In genomic region chr2:240256704-240257637, GRCh38 we compare ENCODE assay signal across 19 cellular contexts.
A peak's percentile ranks its signal among the peaks of the same experiment; 100 is the strongest.
DNase-seq lines count a peak whose midpoint lies in the region; ATAC-seq and TF ChIP-seq lines count a peak whose summit lies in the region.
"Had no signal": no experiment of that assay in that cellular context is flagged by ENCODE, and none has a peak within 500 bp of the region (broad histone marks: within the 10 kb centered on the region; RNA-seq: fewer than 3 reads in every experiment).

No MANE protein-coding gene starts in this region.

- intact Hi-C loops in activated CD8-positive, alpha-beta T cell treated with anti-CD3 and anti-CD28 coated beads for 36 hours (cut with micrococcal nuclease), result no loop called here

- POLR2A ChIA-PET in activated CD8-positive, alpha-beta T cell treated with anti-CD3 and anti-CD28 coated beads, Interleukin-2, amount 10 ng/mL, durations not matched to agents 7 days and 5 days (lab: Charles Lee), result no interaction called here
- POLR2A ChIA-PET in activated CD8-positive, alpha-beta T cell treated with anti-CD3 and anti-CD28 coated beads for 36 hours (lab: Charles Lee), result no interaction called here
- POLR2A ChIA-PET in RWPE1 (lab: Yijun Ruan, JAX; ENCODE audit: low non-redundant PET), result no interaction called here

- H4K20me1 ChIP-seq in hepatocyte (ENCODE audit: insufficient read depth, poor library complexity, severe bottlenecking), result no peaks in the 10 kb centered on the region

- no peaks in the 10 kb centered on the region for H3K36me3 Mint-ChIP-seq in activated CD8-positive, alpha-beta T cell treated with anti-CD3 and anti-CD28 coated beads, Interleukin-2, amount 10 ng/mL, durations not matched to agents 7 days and 5 days (ENCODE audit: low read depth)
- H3K36me3 Mint-ChIP-seq in activated CD8-positive, alpha-beta T cell treated with anti-CD3 and anti-CD28 coated beads for 36 hours (ENCODE audit: low read depth), result no peaks in the 10 kb centered on the region
- H3K36me3 Mint-ChIP-seq: type B pancreatic cell had no signal

- H3K4me3 ChIP-seq in hepatocyte (no peak overlapping the region), rectal smooth muscle tissue (ENCODE audit: low read length) (no peak overlapping the region)
- H3K4me3 ChIP-seq: colonic mucosa, gastroesophageal sphincter, HAP-1 had no signal

- no peak for TF ChIP-seq CTCF in activated CD8-positive, alpha-beta T cell treated with anti-CD3 and anti-CD28 coated beads for 36 hours (IDR thresholded peaks at IDR 0.05)
- no peak for TF ChIP-seq CTCF in RWPE1 (conservative IDR thresholded peaks at IDR 0.05; ENCODE audit: low read depth)
- no peak for TF ChIP-seq CTCF in hepatocyte (IDR thresholded peaks at IDR 0.05; ENCODE audit: poor library complexity)

- H3K9me3 Mint-ChIP-seq in activated CD8-positive, alpha-beta T cell treated with anti-CD3 and anti-CD28 coated beads, Interleukin-2, amount 10 ng/mL, durations not matched to agents 7 days and 5 days (ENCODE audit: insufficient read depth), result no peaks in the 10 kb centered on the region
- H3K9me3 Mint-ChIP-seq in activated CD8-positive, alpha-beta T cell treated with anti-CD3 and anti-CD28 coated beads for 36 hours, result peaks cover 2% of the 10 kb centered on the region

- H3K4me3 Mint-ChIP-seq in activated CD8-positive, alpha-beta T cell treated with anti-CD3 and anti-CD28 coated beads, Interleukin-2, amount 10 ng/mL, durations not matched to agents 7 days and 5 days, result no peak overlapping the region
- no peak overlapping the region for H3K4me3 Mint-ChIP-seq in activated CD8-positive, alpha-beta T cell treated with anti-CD3 and anti-CD28 coated beads for 36 hours

- no peak for ATAC-seq in activated CD8-positive, alpha-beta T cell treated with anti-CD3 and anti-CD28 coated beads, Interleukin-2, amount 10 ng/mL, durations not matched to agents 7 days and 5 days
- no peak for ATAC-seq in activated CD8-positive, alpha-beta T cell treated with anti-CD3 and anti-CD28 coated beads for 36 hours
- ATAC-seq in GM19397 (IDR thresholded peaks at IDR 0.05; ENCODE audit: unreplicated experiment), result no peak
- ATAC-seq: gastroesophageal sphincter, left ventricle myocardium superior had no signal

- H3K27me3 ChIP-seq in hepatocyte, result no peaks in the 10 kb centered on the region
- H3K27me3 ChIP-seq in rectal smooth muscle tissue (ENCODE audit: control insufficient read depth, insufficient read depth, low read length), result no peaks in the 10 kb centered on the region
- H3K27me3 ChIP-seq: colonic mucosa, gastroesophageal sphincter had no signal

- no peaks in the 10 kb centered on the region for H3K9me3 ChIP-seq in hepatocyte (ENCODE audit: low read depth)
- H3K9me3 ChIP-seq: colonic mucosa, gastroesophageal sphincter, HAP-1 had no signal

- no peaks in the 10 kb centered on the region for H3K4me1 Mint-ChIP-seq in activated CD8-positive, alpha-beta T cell treated with anti-CD3 and anti-CD28 coated beads, Interleukin-2, amount 10 ng/mL, durations not matched to agents 7 days and 5 days (ENCODE audit: low read depth)
- H3K4me1 Mint-ChIP-seq in activated CD8-positive, alpha-beta T cell treated with anti-CD3 and anti-CD28 coated beads for 36 hours (ENCODE audit: low read depth), result no peaks in the 10 kb centered on the region

- H3K9ac ChIP-seq in rectal smooth muscle tissue (ENCODE audit: low read length), result peak overlapping the region; percentile 11

- 96% methylated on average over 26 of the region's 26 CpGs for WGBS in hepatocyte (ENCODE audit: low lambda C conversion rate, missing lambda C conversion rate)

- peaks cover 3% of the 10 kb centered on the region for H3K79me2 ChIP-seq in hepatocyte

- H3K4me1 ChIP-seq in hepatocyte (ENCODE audit: insufficient read depth), result peaks cover 26% of the 10 kb centered on the region
- H3K4me1 ChIP-seq in rectal smooth muscle tissue (ENCODE audit: control insufficient read depth, insufficient read depth, low read length), result peaks cover 13% of the 10 kb centered on the region
- H3K4me1 ChIP-seq: colonic mucosa, HAP-1 had no signal

- H3K27ac Mint-ChIP-seq in activated CD8-positive, alpha-beta T cell treated with anti-CD3 and anti-CD28 coated beads, Interleukin-2, amount 10 ng/mL, durations not matched to agents 7 days and 5 days, result no peak overlapping the region
- H3K27ac Mint-ChIP-seq in activated CD8-positive, alpha-beta T cell treated with anti-CD3 and anti-CD28 coated beads for 36 hours, result no peak overlapping the region

- CTCF ChIA-PET in activated CD8-positive, alpha-beta T cell treated with anti-CD3 and anti-CD28 coated beads, Interleukin-2, amount 10 ng/mL, durations not matched to agents 7 days and 5 days (lab: Charles Lee), result no interaction called here
- CTCF ChIA-PET in activated CD8-positive, alpha-beta T cell treated with anti-CD3 and anti-CD28 coated beads for 36 hours (lab: Charles Lee), result no interaction called here
- CTCF ChIA-PET in RWPE1 (lab: Yijun Ruan, JAX), result interaction anchor here (1.2 kb wide), 1 partner anchor 187 kb away, joined by 3 read pairs; no protein-coding TSS in a partner anchor

- peak; percentile 12 for DNase-seq in activated CD8-positive, alpha-beta T cell treated with anti-CD3 and anti-CD28 coated beads, Interleukin-2, amount 10 ng/mL, durations not matched to agents 7 days and 5 days
- no peak for DNase-seq in activated CD8-positive, alpha-beta T cell treated with anti-CD3 and anti-CD28 coated beads for 36 hours
- DNase-seq in RWPE1 (ENCODE audit: low spot score), result no peak
- no peak for DNase-seq in hepatocyte (ENCODE audit: low spot score)
- DNase-seq in HCEC 1CT, result no peak
- DNase-seq in globus pallidus (ENCODE audit: low spot score), result no peak
- DNase-seq: activated gamma-delta T cell; C1 segment of cervical spinal cord; colonic mucosa; NCI-H1417 treated with DMSO at 0.1 percent for 48 hours; NCI-H2171; stimulated activated naive CD4-positive, alpha-beta T cell; SW 1271 had no signal

- H2AFZ ChIP-seq in hepatocyte, result no peak overlapping the region

- H3K9me2 ChIP-seq in hepatocyte (replicated peaks; ENCODE audit: insufficient read depth), result no peaks in the 10 kb centered on the region

- no peaks in the 10 kb centered on the region for H3K36me3 ChIP-seq in hepatocyte (replicated peaks; ENCODE audit: insufficient read depth, low read depth)
- H3K36me3 ChIP-seq in rectal smooth muscle tissue (ENCODE audit: control insufficient read depth, insufficient read depth, low read length), result no peaks in the 10 kb centered on the region
- H3K36me3 ChIP-seq: colonic mucosa, gastroesophageal sphincter, HAP-1 had no signal

- H3K27ac ChIP-seq in RWPE1 (peak overlapping the region; percentile 85), hepatocyte (peak overlapping the region; percentile 87), rectal smooth muscle tissue (ENCODE audit: low read depth, low read length) (no peak overlapping the region)
- H3K27ac ChIP-seq: colonic mucosa, gastroesophageal sphincter had no signal

- no peaks in the 10 kb centered on the region for H3K27me3 Mint-ChIP-seq in activated CD8-positive, alpha-beta T cell treated with anti-CD3 and anti-CD28 coated beads, Interleukin-2, amount 10 ng/mL, durations not matched to agents 7 days and 5 days (ENCODE audit: low read depth)
- no peaks in the 10 kb centered on the region for H3K27me3 Mint-ChIP-seq in activated CD8-positive, alpha-beta T cell treated with anti-CD3 and anti-CD28 coated beads for 36 hours
- H3K27me3 Mint-ChIP-seq: type B pancreatic cell had no signal

- H3K4me2 ChIP-seq in hepatocyte, result no peak overlapping the region
